ENCODE assay signal across 17 cellular contexts in genomic region chr12:67019070-67019469, GRCh38.
DNase-seq lines count a peak whose midpoint lies in the region; ATAC-seq and TF ChIP-seq lines count a peak whose summit lies in the region.
"Had no signal": no experiment of that assay in that cellular context is flagged by ENCODE, and none has a peak within 500 bp of the region (broad histone marks: within the 10 kb centered on the region; RNA-seq: fewer than 3 reads in every experiment).

No MANE protein-coding gene starts in this region.

- H3K9me3 Mint-ChIP-seq in MCF 10A (ENCODE audit: unreplicated experiment), result no peaks in the 10 kb centered on the region
- no peaks in the 10 kb centered on the region for H3K9me3 Mint-ChIP-seq in activated CD8-positive, alpha-beta T cell treated with anti-CD3 and anti-CD28 coated beads, Interleukin-2, amount 10 ng/mL, durations not matched to agents 7 days and 5 days (ENCODE audit: insufficient read depth)

- dilution Hi-C loops in mammary epithelial cell (cut with HindIII; ENCODE audit: low sequenced_read_pairs), result no loop called here

- 14% methylated on average over 10 of the region's 10 CpGs for WGBS in mammary epithelial cell (ENCODE audit: low coverage, missing lambda C conversion rate)

- no peaks in the 10 kb centered on the region for H3K27me3 ChIP-seq in mammary epithelial cell (ENCODE audit: insufficient read depth, low read length)
- H3K27me3 ChIP-seq in H7 (ENCODE audit: control insufficient read depth, insufficient read depth, low read length), result no peaks in the 10 kb centered on the region
- H3K27me3 ChIP-seq: adrenal gland, upper lobe of right lung had no signal

- H3K9me3 ChIP-seq in mammary epithelial cell (replicated peaks; ENCODE audit: insufficient read depth, low read length), result no peaks in the 10 kb centered on the region
- H3K9me3 ChIP-seq: adrenal gland, mucosa of descending colon, psoas muscle, upper lobe of right lung had no signal

- no peak overlapping the region for H3K4me3 Mint-ChIP-seq in MCF 10A (ENCODE audit: unreplicated experiment)
- no peak overlapping the region for H3K4me3 Mint-ChIP-seq in activated CD8-positive, alpha-beta T cell treated with anti-CD3 and anti-CD28 coated beads, Interleukin-2, amount 10 ng/mL, durations not matched to agents 7 days and 5 days

- intact Hi-C loops in mammary epithelial cell (cut with micrococcal nuclease) (no loop called here), MCF 10A (cut with micrococcal nuclease) (no loop called here)

- H3K27ac ChIP-seq in mammary epithelial cell (ENCODE audit: insufficient read depth, low read depth, low read length) (peak overlapping the region; percentile 32), VCaP (peak overlapping the region; percentile 59)
- H3K27ac ChIP-seq: adrenal gland, psoas muscle, upper lobe of right lung had no signal

- H3K27me3 Mint-ChIP-seq in MCF 10A (ENCODE audit: insufficient read depth, unreplicated experiment), result peaks cover 10% of the 10 kb centered on the region
- H3K27me3 Mint-ChIP-seq in activated CD8-positive, alpha-beta T cell treated with anti-CD3 and anti-CD28 coated beads, Interleukin-2, amount 10 ng/mL, durations not matched to agents 7 days and 5 days (ENCODE audit: low read depth), result no peaks in the 10 kb centered on the region

- H3K36me3 Mint-ChIP-seq in MCF 10A (ENCODE audit: insufficient read depth, unreplicated experiment), result no peaks in the 10 kb centered on the region
- no peaks in the 10 kb centered on the region for H3K36me3 Mint-ChIP-seq in activated CD8-positive, alpha-beta T cell treated with anti-CD3 and anti-CD28 coated beads, Interleukin-2, amount 10 ng/mL, durations not matched to agents 7 days and 5 days (ENCODE audit: low read depth)

- CTCF ChIA-PET in mammary epithelial cell (lab: Charles Lee; ENCODE audit: low non-redundant PET), result interaction anchor here (0.8 kb wide), 1 partner anchor 195 kb away, joined by 5 read pairs; no protein-coding TSS in a partner anchor
- CTCF ChIA-PET in MCF 10A (lab: Yijun Ruan, JAX), result interaction anchor here (1.0 to 1.1 kb wide), 2 partner anchors 201 to 211 kb away, joined by 3 to 4 read pairs; no protein-coding TSS in a partner anchor
- CTCF ChIA-PET in activated CD8-positive, alpha-beta T cell treated with anti-CD3 and anti-CD28 coated beads, Interleukin-2, amount 10 ng/mL, durations not matched to agents 7 days and 5 days (lab: Charles Lee), result no interaction called here

- no peak overlapping the region for H3K27ac Mint-ChIP-seq in MCF 10A (ENCODE audit: low read depth, unreplicated experiment)
- H3K27ac Mint-ChIP-seq in activated CD8-positive, alpha-beta T cell treated with anti-CD3 and anti-CD28 coated beads, Interleukin-2, amount 10 ng/mL, durations not matched to agents 7 days and 5 days, result no peak overlapping the region

- ATAC-seq in GM18511 (IDR thresholded peaks at IDR 0.05; ENCODE audit: unreplicated experiment), result no peak
- ATAC-seq in activated CD8-positive, alpha-beta T cell treated with anti-CD3 and anti-CD28 coated beads, Interleukin-2, amount 10 ng/mL, durations not matched to agents 7 days and 5 days, result no peak
- ATAC-seq: mucosa of descending colon, psoas muscle, upper lobe of right lung had no signal

- H3K4me1 ChIP-seq in mammary epithelial cell (ENCODE audit: insufficient read depth, low read length), result peaks cover 10% of the 10 kb centered on the region
- H3K4me1 ChIP-seq: adrenal gland, psoas muscle, upper lobe of right lung had no signal

- no peaks in the 10 kb centered on the region for H3K4me1 Mint-ChIP-seq in MCF 10A (ENCODE audit: insufficient read depth, unreplicated experiment)
- no peaks in the 10 kb centered on the region for H3K4me1 Mint-ChIP-seq in activated CD8-positive, alpha-beta T cell treated with anti-CD3 and anti-CD28 coated beads, Interleukin-2, amount 10 ng/mL, durations not matched to agents 7 days and 5 days (ENCODE audit: low read depth)

- H3K4me2 ChIP-seq in mammary epithelial cell (ENCODE audit: insufficient read depth, low read depth, low read length), result peak overlapping the region; percentile 78

- BruUV-seq in mammary epithelial cell (replicated peaks; lab: Mats Ljungman, UMichigan) (no TSS peak), MCF 10A (replicated peaks; lab: Mats Ljungman, UMichigan) (no TSS peak)

- H4K20me1 ChIP-seq in mammary epithelial cell (ENCODE audit: insufficient read depth, low read length), result no peaks in the 10 kb centered on the region

- DNase-seq in mammary epithelial cell (peak; percentile 23), MCF 10A (ENCODE audit: unreplicated experiment) (no peak), inferior parietal cortex (ENCODE audit: extremely low spot score) (peak; percentile 29), OCI-M2 (lab: John Stamatoyannopoulos, UW; ENCODE audit: unreplicated experiment) (no peak), H7 (no peak)
- no peak for DNase-seq in activated CD8-positive, alpha-beta T cell treated with anti-CD3 and anti-CD28 coated beads, Interleukin-2, amount 10 ng/mL, durations not matched to agents 7 days and 5 days
- DNase-seq: activated T-cell treated with anti-CD3 and anti-CD28 coated beads, Interleukin-2, amount 50 U/mL, for 48 hours; adrenal gland; dermis blood vessel endothelial cell; mucosa of descending colon; NCI-H1436 treated with DMSO at 0.1 percent for 48 hours; OCI-M1; psoas muscle; SW 1271; upper lobe of right lung had no signal

- peak overlapping the region; percentile 37 for H3K9ac ChIP-seq in mammary epithelial cell (ENCODE audit: insufficient read depth, low read length)

- H2AFZ ChIP-seq in mammary epithelial cell (ENCODE audit: low read depth, low read length), result peak overlapping the region; percentile 90

- H3K4me3 ChIP-seq in mammary epithelial cell (replicated peaks in 1 of 3; ENCODE audit: insufficient read depth in 1 of 3, low read depth in 2 of 3, low read length in 3 of 3) (peak overlapping the region in 2 of 3 experiments; percentile 25 to 28), H7 (ENCODE audit: insufficient read depth, low read depth, low read length) (no peak overlapping the region)
- H3K4me3 ChIP-seq: adrenal gland, mucosa of descending colon, psoas muscle, upper lobe of right lung had no signal

- in situ Hi-C loops in mammary epithelial cell (cut with MboI; ENCODE audit: low sequenced_read_pairs in 2 of 2), result no loop called here

- peaks cover 47% of the 10 kb centered on the region for H3K79me2 ChIP-seq in mammary epithelial cell (ENCODE audit: insufficient read depth, low read length)

- H3K36me3 ChIP-seq in mammary epithelial cell (ENCODE audit: insufficient read depth, low read length), result no peaks in the 10 kb centered on the region
- H3K36me3 ChIP-seq in H7 (replicated peaks; ENCODE audit: control insufficient read depth, insufficient read depth, low read length), result no peaks in the 10 kb centered on the region
- H3K36me3 ChIP-seq: adrenal gland, upper lobe of right lung had no signal

- no peak for TF ChIP-seq CTCF in mammary epithelial cell (conservative IDR thresholded peaks at IDR 0.05 in 1 of 2, IDR thresholded peaks at IDR 0.05 in 1 of 2; ENCODE audit: extremely low read depth in 1 of 2, insufficient read depth in 1 of 2, low read depth in 1 of 2, low read length in 2 of 2)
- no peak for TF ChIP-seq CTCF in MCF 10A (IDR thresholded peaks at IDR 0.05; ENCODE audit: unreplicated experiment)
- TF ChIP-seq CTCF in VCaP (conservative IDR thresholded peaks at IDR 0.05), result no peak

- POLR2A ChIA-PET in MCF 10A (lab: Yijun Ruan, JAX), result no interaction called here
- POLR2A ChIA-PET in activated CD8-positive, alpha-beta T cell treated with anti-CD3 and anti-CD28 coated beads, Interleukin-2, amount 10 ng/mL, durations not matched to agents 7 days and 5 days (lab: Charles Lee), result interaction anchor here (0.7 kb wide), 1 partner anchor 132 kb away, joined by 3 read pairs; no protein-coding TSS in a partner anchor

Comparison
In these comparisons a context has a peak if more than half of its experiments do, and no peak if none do; other contexts are left out.
1. DNase-seq: peak in mammary epithelial cell (single experiment) and inferior parietal cortex (single experiment); none in MCF 10A (single experiment), OCI-M2 (single experiment), H7 (single experiment) and activated CD8-positive, alpha-beta T cell treated with anti-CD3 and anti-CD28 coated beads, Interleukin-2, amount 10 ng/mL, durations not matched to agents 7 days and 5 days (single experiment).